19 cellular contexts compared by ENCODE assay signal in the genomic region with DNA sequence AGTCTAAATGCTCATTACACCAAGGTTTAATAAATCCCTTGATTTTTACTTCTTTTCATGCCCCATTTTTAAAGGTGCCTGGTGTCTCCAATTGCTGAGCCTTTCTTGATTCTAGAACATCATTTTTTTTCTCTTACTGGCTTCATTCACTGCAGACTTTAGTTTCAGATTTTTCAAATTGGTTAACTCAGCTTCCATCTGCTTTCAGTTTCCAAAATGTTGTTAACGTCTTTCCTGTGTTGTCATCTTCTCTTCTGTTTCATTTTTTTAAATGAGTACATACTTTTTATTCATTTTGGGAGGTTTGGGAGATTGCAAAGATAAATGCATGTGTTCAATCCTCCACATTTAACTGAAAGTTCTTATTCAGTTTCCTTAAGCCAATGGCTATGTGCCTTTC.
DNase-seq lines count a peak whose midpoint lies in the region; ATAC-seq lines count a peak whose summit lies in the region.
"Had no signal": no experiment of that assay in that cellular context is flagged by ENCODE, and none has a peak within 500 bp of the region (broad histone marks: within the 10 kb centered on the region; RNA-seq: fewer than 3 reads in every experiment).

No MANE protein-coding gene starts in this region.

- peak overlapping the region; percentile 41 for H3K27ac Mint-ChIP-seq in activated CD8-positive, alpha-beta memory T cell treated with anti-CD3 and anti-CD28 coated beads, Interleukin-2, amount 10 ng/mL, durations not matched to agents 7 days and 5 days
- H3K27ac Mint-ChIP-seq in activated T-helper 2 cell treated with anti-CD3 and anti-CD28 coated beads, Interferon-gamma antibody, Interleukin-2, Interleukin-4, amounts not matched to agents 10 μg/mL and 5 μg/mL and 100 μg/mL, durations not matched to agents 14 hours and 24 hours and 36 hours, result peak overlapping the region; percentile 78
- H3K27ac Mint-ChIP-seq in T-cell, result no peak overlapping the region

- no peak overlapping the region for H3K4me3 Mint-ChIP-seq in activated CD8-positive, alpha-beta memory T cell treated with anti-CD3 and anti-CD28 coated beads, Interleukin-2, amount 10 ng/mL, durations not matched to agents 7 days and 5 days
- peak overlapping the region; percentile 4 for H3K4me3 Mint-ChIP-seq in activated T-helper 2 cell treated with anti-CD3 and anti-CD28 coated beads, Interferon-gamma antibody, Interleukin-2, Interleukin-4, amounts not matched to agents 10 μg/mL and 5 μg/mL and 100 μg/mL, durations not matched to agents 14 hours and 24 hours and 36 hours (ENCODE audit: low read depth)
- no peak overlapping the region for H3K4me3 Mint-ChIP-seq in T-cell

- peak; percentile 30 for ATAC-seq in activated CD8-positive, alpha-beta memory T cell treated with anti-CD3 and anti-CD28 coated beads, Interleukin-2, amount 10 ng/mL, durations not matched to agents 7 days and 5 days
- ATAC-seq in GM18870 (IDR thresholded peaks at IDR 0.05; ENCODE audit: unreplicated experiment) (peak; percentile 67), GM21717 (IDR thresholded peaks at IDR 0.05; ENCODE audit: unreplicated experiment) (peak; percentile 64), T-cell (replicated peaks in 1 of 4) (no peak), GM21528 (IDR thresholded peaks at IDR 0.05; ENCODE audit: low FRiP score, unreplicated experiment) (no peak)

- H3K4me1 Mint-ChIP-seq in activated CD8-positive, alpha-beta memory T cell treated with anti-CD3 and anti-CD28 coated beads, Interleukin-2, amount 10 ng/mL, durations not matched to agents 7 days and 5 days, result peaks cover 8% of the 10 kb centered on the region
- peaks cover 30% of the 10 kb centered on the region for H3K4me1 Mint-ChIP-seq in activated T-helper 2 cell treated with anti-CD3 and anti-CD28 coated beads, Interferon-gamma antibody, Interleukin-2, Interleukin-4, amounts not matched to agents 10 μg/mL and 5 μg/mL and 100 μg/mL, durations not matched to agents 14 hours and 24 hours and 36 hours (ENCODE audit: low read depth)
- no peaks in the 10 kb centered on the region for H3K4me1 Mint-ChIP-seq in T-cell

- POLR2A ChIA-PET in T-cell (lab: Charles Lee), result no interaction called here

- DNase-seq in activated CD8-positive, alpha-beta memory T cell treated with anti-CD3 and anti-CD28 coated beads, Interleukin-2, amount 10 ng/mL, durations not matched to agents 7 days and 5 days, result no peak
- no peak for DNase-seq in activated CD8-positive, alpha-beta memory T cell treated with anti-CD3 and anti-CD28 coated beads, Interleukin-2, amount 50 U/mL, for 4 hours
- DNase-seq in activated T-helper 2 cell treated with anti-CD3 and anti-CD28 coated beads, Interferon-gamma antibody, Interleukin-2, Interleukin-4, amounts not matched to agents 10 μg/mL and 5 μg/mL and 100 μg/mL, durations not matched to agents 14 hours and 24 hours and 36 hours (ENCODE audit: low spot score), result no peak
- DNase-seq in T-cell (no peak), NCI-H2227 (lab: John Stamatoyannopoulos, UW; ENCODE audit: unreplicated experiment) (no peak)
- DNase-seq: Caco-2; DMS153; EL; GM23248; HCEC 1CT; MV-4-11; NCI-H1417; NCI-H187 treated with DMSO at 0.1 percent for 48 hours; NCI-H446; NCI-H69; NK-92 treated with Interleukin-12 subunit alpha and Interleukin-12 subunit beta, amount 100 ng/mL, for 24 hours had no signal

- intact Hi-C loops in activated T-helper 2 cell treated with anti-CD3 and anti-CD28 coated beads, Interferon-gamma antibody, Interleukin-2, Interleukin-4, amounts not matched to agents 10 μg/mL and 5 μg/mL and 100 μg/mL, durations not matched to agents 14 hours and 24 hours and 36 hours (cut with micrococcal nuclease), result loop anchor here (1.0 to 5.0 kb wide), 2 partner anchors 96 to 194 kb away; a partner anchor contains a TSS

- no peaks in the 10 kb centered on the region for H3K9me3 Mint-ChIP-seq in activated CD8-positive, alpha-beta memory T cell treated with anti-CD3 and anti-CD28 coated beads, Interleukin-2, amount 10 ng/mL, durations not matched to agents 7 days and 5 days (ENCODE audit: low read depth)
- H3K9me3 Mint-ChIP-seq in activated T-helper 2 cell treated with anti-CD3 and anti-CD28 coated beads, Interferon-gamma antibody, Interleukin-2, Interleukin-4, amounts not matched to agents 10 μg/mL and 5 μg/mL and 100 μg/mL, durations not matched to agents 14 hours and 24 hours and 36 hours, result peaks cover 35% of the 10 kb centered on the region
- H3K9me3 Mint-ChIP-seq in T-cell, result peaks cover 3 to 4% (median 4%) of the 10 kb centered on the region in 3 donors

- no peaks in the 10 kb centered on the region for H3K36me3 Mint-ChIP-seq in activated CD8-positive, alpha-beta memory T cell treated with anti-CD3 and anti-CD28 coated beads, Interleukin-2, amount 10 ng/mL, durations not matched to agents 7 days and 5 days
- H3K36me3 Mint-ChIP-seq in activated T-helper 2 cell treated with anti-CD3 and anti-CD28 coated beads, Interferon-gamma antibody, Interleukin-2, Interleukin-4, amounts not matched to agents 10 μg/mL and 5 μg/mL and 100 μg/mL, durations not matched to agents 14 hours and 24 hours and 36 hours (ENCODE audit: low read depth), result peaks cover 30% of the 10 kb centered on the region
- H3K36me3 Mint-ChIP-seq in T-cell, result no peaks in the 10 kb centered on the region

- H3K27me3 Mint-ChIP-seq in activated CD8-positive, alpha-beta memory T cell treated with anti-CD3 and anti-CD28 coated beads, Interleukin-2, amount 10 ng/mL, durations not matched to agents 7 days and 5 days, result no peaks in the 10 kb centered on the region
- no peaks in the 10 kb centered on the region for H3K27me3 Mint-ChIP-seq in activated T-helper 2 cell treated with anti-CD3 and anti-CD28 coated beads, Interferon-gamma antibody, Interleukin-2, Interleukin-4, amounts not matched to agents 10 μg/mL and 5 μg/mL and 100 μg/mL, durations not matched to agents 14 hours and 24 hours and 36 hours (ENCODE audit: low read depth)
- H3K27me3 Mint-ChIP-seq in T-cell, result no peaks in the 10 kb centered on the region

- CTCF ChIA-PET in activated CD8-positive, alpha-beta memory T cell treated with anti-CD3 and anti-CD28 coated beads, Interleukin-2, amount 10 ng/mL, durations not matched to agents 7 days and 5 days (lab: Charles Lee), result no interaction called here
- CTCF ChIA-PET in T-cell (lab: Charles Lee), result no interaction called here

Comparison
In these comparisons a context has a peak if more than half of its experiments do, and no peak if none do; other contexts are left out.
1. ATAC-seq: peak in activated CD8-positive, alpha-beta memory T cell treated with anti-CD3 and anti-CD28 coated beads, Interleukin-2, amount 10 ng/mL, durations not matched to agents 7 days and 5 days (single experiment), GM18870 (single experiment) and GM21717 (single experiment); none in T-cell (0 of 4) and GM21528 (single experiment).
2. H3K27ac Mint-ChIP-seq: peak in activated CD8-positive, alpha-beta memory T cell treated with anti-CD3 and anti-CD28 coated beads, Interleukin-2, amount 10 ng/mL, durations not matched to agents 7 days and 5 days (single experiment) and activated T-helper 2 cell treated with anti-CD3 and anti-CD28 coated beads, Interferon-gamma antibody, Interleukin-2, Interleukin-4, amounts not matched to agents 10 μg/mL and 5 μg/mL and 100 μg/mL, durations not matched to agents 14 hours and 24 hours and 36 hours (single experiment); none in T-cell (0 of 2).